Comparison of ENCODE assay signal across 15 cellular contexts in genomic region chr17:79039171-79039570, GRCh38. TPM values are rescaled to one million over a fixed set of nuclear protein-coding genes. Genes with fewer than 3 reads are reported as not detected.
A peak's percentile ranks its signal among the peaks of the same experiment; 100 is the strongest.
DNase-seq lines count a peak whose midpoint lies in the region; ATAC-seq and TF ChIP-seq lines count a peak whose summit lies in the region.
"Had no signal": no experiment of that assay in that cellular context is flagged by ENCODE, and none has a peak within 500 bp of the region (broad histone marks: within the 10 kb centered on the region; RNA-seq: fewer than 3 reads in every experiment).

No MANE protein-coding gene starts in this region.

- H3K9me3 ChIP-seq in right atrium auricular region, result no peaks in the 10 kb centered on the region
- H3K9me3 ChIP-seq in upper lobe of right lung, result no peaks in the 10 kb centered on the region

- no peaks in the 10 kb centered on the region for H3K4me1 Mint-ChIP-seq in activated CD4-positive, alpha-beta memory T cell treated with anti-CD3 and anti-CD28 coated beads, Interleukin-2, amount 10 ng/mL, durations not matched to agents 7 days and 5 days

- H3K27me3 ChIP-seq in right atrium auricular region (no peaks in the 10 kb centered on the region), upper lobe of right lung (no peaks in the 10 kb centered on the region)

- H3K27ac ChIP-seq in right atrium auricular region (peak overlapping the region; percentile 48 to 55), upper lobe of right lung (no peak overlapping the region)
- H3K27ac ChIP-seq: HL-60 had no signal

- no peak overlapping the region for H3K4me3 Mint-ChIP-seq in activated CD4-positive, alpha-beta memory T cell treated with anti-CD3 and anti-CD28 coated beads, Interleukin-2, amount 10 ng/mL, durations not matched to agents 7 days and 5 days
- H3K4me3 Mint-ChIP-seq: activated CD8-positive, alpha-beta T cell treated with anti-CD3 and anti-CD28 coated beads for 36 hours; CD4-positive, alpha-beta memory T cell had no signal

- H3K9me3 Mint-ChIP-seq in activated CD4-positive, alpha-beta memory T cell treated with anti-CD3 and anti-CD28 coated beads, Interleukin-2, amount 10 ng/mL, durations not matched to agents 7 days and 5 days, result peaks cover 11% of the 10 kb centered on the region
- H3K9me3 Mint-ChIP-seq: activated CD8-positive, alpha-beta T cell treated with anti-CD3 and anti-CD28 coated beads for 36 hours; CD4-positive, alpha-beta memory T cell had no signal

- DNase-seq in right atrium auricular region (ENCODE audit: low spot score), result no peak
- DNase-seq in left cardiac atrium, result no peak
- peak; percentile 31 for DNase-seq in islet precursor cell
- DNase-seq in upper lobe of right lung, result peak; percentile 52
- no peak for DNase-seq in activated CD4-positive, alpha-beta memory T cell treated with anti-CD3 and anti-CD28 coated beads, Interleukin-2, amount 10 ng/mL, durations not matched to agents 7 days and 5 days
- DNase-seq: activated CD8-positive, alpha-beta T cell treated with anti-CD3 and anti-CD28 coated beads for 36 hours; CD4-positive, alpha-beta memory T cell; DND-41; NCI-H1105 treated with DMSO at 0.1 percent for 48 hours; NCI-H774; occipital lobe; SW 1271 had no signal

- H3K36me3 Mint-ChIP-seq in activated CD4-positive, alpha-beta memory T cell treated with anti-CD3 and anti-CD28 coated beads, Interleukin-2, amount 10 ng/mL, durations not matched to agents 7 days and 5 days (ENCODE audit: low read depth), result no peaks in the 10 kb centered on the region
- H3K36me3 Mint-ChIP-seq: CD4-positive, alpha-beta memory T cell had no signal

- ATAC-seq in left cardiac atrium, result no peak
- no peak for ATAC-seq in upper lobe of right lung
- ATAC-seq in GM21367 (IDR thresholded peaks at IDR 0.05; ENCODE audit: unreplicated experiment), result no peak
- ATAC-seq: activated CD8-positive, alpha-beta T cell treated with anti-CD3 and anti-CD28 coated beads for 36 hours; K562 had no signal

- no peak overlapping the region for H3K27ac Mint-ChIP-seq in activated CD4-positive, alpha-beta memory T cell treated with anti-CD3 and anti-CD28 coated beads, Interleukin-2, amount 10 ng/mL, durations not matched to agents 7 days and 5 days
- H3K27ac Mint-ChIP-seq: activated CD8-positive, alpha-beta T cell treated with anti-CD3 and anti-CD28 coated beads for 36 hours; CD4-positive, alpha-beta memory T cell had no signal

- CTCF ChIA-PET in activated CD4-positive, alpha-beta memory T cell treated with anti-CD3 and anti-CD28 coated beads, Interleukin-2, amount 10 ng/mL, durations not matched to agents 7 days and 5 days (lab: Charles Lee), result no interaction called here

- intact Hi-C loops in left cardiac atrium (cut with DNase I) (no loop called here), upper lobe of right lung (cut with DNase I) (no loop called here)

- peaks cover 7% of the 10 kb centered on the region for H3K27me3 Mint-ChIP-seq in activated CD4-positive, alpha-beta memory T cell treated with anti-CD3 and anti-CD28 coated beads, Interleukin-2, amount 10 ng/mL, durations not matched to agents 7 days and 5 days
- H3K27me3 Mint-ChIP-seq: activated CD8-positive, alpha-beta T cell treated with anti-CD3 and anti-CD28 coated beads for 36 hours had no signal

- TF ChIP-seq CTCF in right atrium auricular region (IDR thresholded peaks at IDR 0.05) (no peak), upper lobe of right lung (IDR thresholded peaks at IDR 0.05) (no peak)

- POLR2A ChIA-PET in activated CD4-positive, alpha-beta memory T cell treated with anti-CD3 and anti-CD28 coated beads, Interleukin-2, amount 10 ng/mL, durations not matched to agents 7 days and 5 days (lab: Charles Lee), result no interaction called here

- H3K4me1 ChIP-seq in right atrium auricular region, result peaks cover 0 to 39% of the 10 kb centered on the region in 2 donors
- peaks cover 22% of the 10 kb centered on the region for H3K4me1 ChIP-seq in upper lobe of right lung

- H3K4me3 ChIP-seq in right atrium auricular region (no peak overlapping the region), upper lobe of right lung (no peak overlapping the region)
- H3K4me3 ChIP-seq: K562 had no signal

- peaks cover 20% of the 10 kb centered on the region for H3K36me3 ChIP-seq in right atrium auricular region
- H3K36me3 ChIP-seq in upper lobe of right lung, result no peaks in the 10 kb centered on the region

RNA-seq across cellular contexts. Expression of gene C1QTNF1, which starts 15.2 kb away (rescaled TPM):
- total RNA-seq in right atrium auricular region, result 100 to 1,000 TPM; 125 to 401 TPM
- 100 to 1,000 TPM; 377 to 765 TPM for total RNA-seq in left cardiac atrium
- total RNA-seq in upper lobe of right lung, result 28.3 TPM
- not detected for total RNA-seq in activated CD4-positive, alpha-beta memory T cell treated with anti-CD3 and anti-CD28 coated beads, Interleukin-2, amount 10 ng/mL, durations not matched to agents 7 days and 5 days
- total RNA-seq: CD4-positive, alpha-beta memory T cell had no signal

RNA-seq across cellular contexts. Expression of gene CANT1, which starts 29.6 kb away (rescaled TPM):
- 10 to 100 TPM; 20.9 to 40.1 TPM for total RNA-seq in right atrium auricular region
- 10 to 100 TPM; 30.5 to 33.3 TPM for total RNA-seq in left cardiac atrium
- 59.6 TPM for total RNA-seq in upper lobe of right lung
- 10 to 100 TPM; 78.4 to 81.1 TPM for total RNA-seq in activated CD4-positive, alpha-beta memory T cell treated with anti-CD3 and anti-CD28 coated beads, Interleukin-2, amount 10 ng/mL, durations not matched to agents 7 days and 5 days

RNA-seq across cellular contexts. Expression of gene ENGASE, which starts 35.5 kb away (rescaled TPM):
- 10 to 100 TPM in 1 of 2 donors, 1 to 10 TPM in 1; 7.7 to 13.5 TPM for total RNA-seq in right atrium auricular region
- 10 to 100 TPM; 34.5 to 47.5 TPM for total RNA-seq in left cardiac atrium
- 58.2 TPM for total RNA-seq in upper lobe of right lung
- 10 to 100 TPM; 28.5 to 28.9 TPM for total RNA-seq in activated CD4-positive, alpha-beta memory T cell treated with anti-CD3 and anti-CD28 coated beads, Interleukin-2, amount 10 ng/mL, durations not matched to agents 7 days and 5 days

RNA-seq across cellular contexts. Expression of gene LGALS3BP, which starts 59.4 kb away (rescaled TPM):
- total RNA-seq in right atrium auricular region (100 to 1,000 TPM; 488 to 733 TPM), left cardiac atrium (100 to 1,000 TPM; 390 to 448 TPM), upper lobe of right lung (405 TPM)
- total RNA-seq in activated CD4-positive, alpha-beta memory T cell treated with anti-CD3 and anti-CD28 coated beads, Interleukin-2, amount 10 ng/mL, durations not matched to agents 7 days and 5 days, result 100 to 1,000 TPM; 209 to 219 TPM

Comparison
In these comparisons a context has a peak if more than half of its experiments do, and no peak if none do; other contexts are left out.
1. DNase-seq: peak in islet precursor cell (single experiment) and upper lobe of right lung (single experiment); none in right atrium auricular region (single experiment), left cardiac atrium (single experiment) and activated CD4-positive, alpha-beta memory T cell treated with anti-CD3 and anti-CD28 coated beads, Interleukin-2, amount 10 ng/mL, durations not matched to agents 7 days and 5 days (single experiment).
2. RNA of gene C1QTNF1, which starts 15.2 kb away (total RNA-seq): 377 to 765 TPM in left cardiac atrium, 125 to 401 TPM in right atrium auricular region and 28.3 TPM in upper lobe of right lung (single experiment); not detected in activated CD4-positive, alpha-beta memory T cell treated with anti-CD3 and anti-CD28 coated beads, Interleukin-2, amount 10 ng/mL, durations not matched to agents 7 days and 5 days; every median in the first group is over 10 times any median in the second.